Comparison of ENCODE assay signal across 12 cellular contexts in the genomic region with DNA sequence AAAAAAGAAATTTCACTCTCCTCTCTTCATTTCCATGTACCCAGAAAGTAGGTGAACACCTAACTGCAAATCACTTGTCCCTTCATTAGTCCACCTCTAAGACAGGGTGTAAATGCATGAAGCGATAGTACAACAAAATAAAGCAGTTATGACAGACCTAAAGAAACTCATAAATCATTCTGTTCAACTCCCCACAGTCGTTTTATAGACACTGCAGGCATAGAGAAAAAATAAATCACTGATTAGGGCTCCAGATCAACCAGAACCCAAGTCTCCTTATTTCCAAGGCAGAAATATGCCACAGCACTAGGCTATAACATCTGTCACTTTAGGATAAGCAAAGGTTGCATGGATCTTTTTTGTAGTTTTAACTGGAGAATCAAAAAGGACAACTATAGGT. TPM values are rescaled to one million over a fixed set of nuclear protein-coding genes. Genes with fewer than 3 reads are reported as not detected.
DNase-seq lines count a peak whose midpoint lies in the region; ATAC-seq and TF ChIP-seq lines count a peak whose summit lies in the region.
"Had no signal": no experiment of that assay in that cellular context is flagged by ENCODE, and none has a peak within 500 bp of the region (broad histone marks: within the 10 kb centered on the region; RNA-seq: fewer than 3 reads in every experiment).

No MANE protein-coding gene starts in this region.

- no peak for TF ChIP-seq POLR2A in esophagus squamous epithelium (IDR thresholded peaks at IDR 0.05)

- H3K9me3 Mint-ChIP-seq in Caco-2 (ENCODE audit: unreplicated experiment) = no peaks in the 10 kb centered on the region

- no peak overlapping the region for H3K4me2 ChIP-seq in smooth muscle cell

- no peak overlapping the region for H2AFZ ChIP-seq in smooth muscle cell (ENCODE audit: low read depth)

- no peaks in the 10 kb centered on the region for H3F3A ChIP-seq in smooth muscle cell (ENCODE audit: low read depth)

- peaks cover 52% of the 10 kb centered on the region for H3K36me3 Mint-ChIP-seq in Caco-2 (ENCODE audit: insufficient read depth, unreplicated experiment)

- H3K79me2 ChIP-seq in smooth muscle cell (ENCODE audit: low read depth) = peaks cover 9% of the 10 kb centered on the region

- H3K36me3 ChIP-seq in Caco-2 (ENCODE audit: control insufficient read depth, insufficient read depth, low read length) (no peaks in the 10 kb centered on the region), esophagus squamous epithelium (no peaks in the 10 kb centered on the region), smooth muscle cell (ENCODE audit: low read depth) (no peaks in the 10 kb centered on the region)
- H3K36me3 ChIP-seq: esophagus muscularis mucosa, heart right ventricle had no signal

- no peaks in the 10 kb centered on the region for H4K20me1 ChIP-seq in smooth muscle cell (ENCODE audit: low read depth)

- peak overlapping the region; percentile 94 for H3K27ac Mint-ChIP-seq in Caco-2 (ENCODE audit: unreplicated experiment)

- H3K4me1 ChIP-seq in Caco-2 = peaks cover 51% of the 10 kb centered on the region
- peaks cover 11 to 85% (median 25%) of the 10 kb centered on the region in 3 donors for H3K4me1 ChIP-seq in esophagus squamous epithelium
- H3K4me1 ChIP-seq in smooth muscle cell (ENCODE audit: low read depth) = peaks cover 18% of the 10 kb centered on the region

- no peak for TF ChIP-seq CTCF in Caco-2 (IDR thresholded peaks at IDR 0.05; ENCODE audit: insufficient read depth in 1 of 2, low read depth in 1 of 2, low read length in 1 of 2, severe bottlenecking in 1 of 2, unreplicated experiment in 1 of 2)
- no peak for TF ChIP-seq CTCF in esophagus squamous epithelium (IDR thresholded peaks at IDR 0.05)
- no peak for TF ChIP-seq CTCF in smooth muscle cell (IDR thresholded peaks at IDR 0.05; ENCODE audit: borderline replicate concordance, insufficient read depth, poor library complexity, severe bottlenecking)

- H3K4me1 Mint-ChIP-seq in Caco-2 (ENCODE audit: low read depth, unreplicated experiment) = peaks cover 58% of the 10 kb centered on the region

- no peak for ATAC-seq in HG02798 (IDR thresholded peaks at IDR 0.05; ENCODE audit: poor library complexity, unreplicated experiment)
- ATAC-seq: heart right ventricle had no signal

- WGBS in esophagus squamous epithelium, 2 donors = 47 to 50% methylated on average over 2 of the region's 2 CpGs
- WGBS in smooth muscle cell (ENCODE audit: low lambda C conversion rate) = 67% methylated on average over 2 of the region's 2 CpGs

- BruUV-seq in Caco-2 (replicated peaks; lab: Mats Ljungman, UMichigan) = no TSS peak

- POLR2A ChIA-PET in Caco-2 (lab: Charles Lee) = no interaction called here

- intact Hi-C loops in Caco-2 (cut with micrococcal nuclease; ENCODE audit: unreplicated experiment) (loop anchor here (5.0 kb wide), 1 partner anchor 304 kb away; no protein-coding TSS in a partner anchor), esophagus squamous epithelium (cut with DNase I) (loop anchor here (5.0 to 10.0 kb wide), 2 partner anchors 54 to 374 kb away; no protein-coding TSS in a partner anchor)

- H3K4me3 ChIP-seq in Caco-2 (ENCODE audit: low read depth, low read length) (no peak overlapping the region), esophagus squamous epithelium (peak overlapping the region in 3 of 4 donors; percentile 4 to 89 (median 9)), smooth muscle cell (peak overlapping the region; percentile 93)
- H3K4me3 ChIP-seq: esophagus muscularis mucosa had no signal

- no peak for DNase-seq in Caco-2
- peak; percentile 23 for DNase-seq in NCI-H82 (lab: John Stamatoyannopoulos, UW)
- DNase-seq in esophagus squamous epithelium (lab: John Stamatoyannopoulos, UW) = no peak
- DNase-seq in smooth muscle cell (lab: John Stamatoyannopoulos, UW; ENCODE audit: unreplicated experiment) = no peak
- no peak for DNase-seq in NCI-H774 (lab: John Stamatoyannopoulos, UW)
- DNase-seq in DMS79 (lab: John Stamatoyannopoulos, UW) = no peak
- DNase-seq: anterior cingulate cortex, heart right ventricle, NCI-H1092, OCI-M1 had no signal

- H3K9me3 ChIP-seq in Caco-2 = no peaks in the 10 kb centered on the region
- no peaks in the 10 kb centered on the region for H3K9me3 ChIP-seq in esophagus squamous epithelium
- no peaks in the 10 kb centered on the region for H3K9me3 ChIP-seq in smooth muscle cell (replicated peaks; ENCODE audit: low read depth)
- H3K9me3 ChIP-seq: esophagus muscularis mucosa, heart right ventricle had no signal

- no peaks in the 10 kb centered on the region for H3K27me3 Mint-ChIP-seq in Caco-2 (ENCODE audit: insufficient read depth, unreplicated experiment)

- CTCF ChIA-PET in Caco-2 (lab: Charles Lee) = interaction anchor here (2.0 kb wide), 1 partner anchor 816 kb away, joined by 5 read pairs; no protein-coding TSS in a partner anchor

- H3K27me3 ChIP-seq in Caco-2 (replicated peaks; ENCODE audit: control insufficient read depth, insufficient read depth, low read length) (no peaks in the 10 kb centered on the region), esophagus squamous epithelium (no peaks in the 10 kb centered on the region), smooth muscle cell (ENCODE audit: low read depth) (no peaks in the 10 kb centered on the region)
- H3K27me3 ChIP-seq: esophagus muscularis mucosa, heart right ventricle had no signal

- H3K9ac ChIP-seq in smooth muscle cell (ENCODE audit: low read depth) = no peak overlapping the region

- H3K27ac ChIP-seq in esophagus squamous epithelium (peak overlapping the region in 2 of 4 donors; percentile 95 to 97), smooth muscle cell (ENCODE audit: low read depth) (no peak overlapping the region)
- H3K27ac ChIP-seq: heart right ventricle had no signal

- H3K4me3 Mint-ChIP-seq in Caco-2 (ENCODE audit: unreplicated experiment) = peak overlapping the region; percentile 95

RNA-seq across cellular contexts. Expression of gene RASGEF1B, which starts 3.0 kb away (rescaled TPM):
- total RNA-seq in Caco-2 (2022) = 24.8 and 32.3 TPM in 2 replicates
- 10 to 100 TPM in 3 of 4 donors, 1 to 10 TPM in 1; 9.1 to 18.9 (median 13.9) TPM for total RNA-seq in esophagus squamous epithelium
- total RNA-seq in smooth muscle cell = 7.5 and 13.7 TPM in 2 replicates
- polyA plus RNA-seq in smooth muscle cell = 1.5 and 3.0 TPM in 2 replicates
